Comparison of ENCODE assay signal across 21 cellular contexts in the genomic region with DNA sequence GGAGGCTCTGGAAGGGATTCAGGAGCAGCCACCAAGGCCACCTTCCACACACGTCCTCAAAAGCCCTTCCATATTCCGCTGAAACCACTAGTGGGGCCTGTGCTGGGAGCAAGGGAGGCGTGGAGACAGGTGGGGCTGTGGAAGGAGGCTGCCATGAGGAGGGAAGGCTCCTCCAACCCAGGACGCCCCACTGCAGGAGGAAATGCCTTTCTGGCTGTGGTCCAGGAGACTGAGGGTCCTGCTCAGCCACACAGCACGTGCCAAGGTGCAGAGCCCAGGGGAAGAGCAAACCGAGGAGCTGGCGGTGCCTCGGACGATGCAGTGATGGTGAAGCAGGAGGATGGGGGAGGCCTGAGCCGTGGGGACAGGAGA. TPM values are rescaled to one million over a fixed set of nuclear protein-coding genes. Genes with fewer than 3 reads are reported as not detected.
A peak's percentile ranks its signal among the peaks of the same experiment; 100 is the strongest.
DNase-seq lines count a peak whose midpoint lies in the region; TF ChIP-seq lines count a peak whose summit lies in the region.
"Had no signal": no experiment of that assay in that cellular context is flagged by ENCODE, and none has a peak within 500 bp of the region (broad histone marks: within the 10 kb centered on the region; RNA-seq: fewer than 3 reads in every experiment).

No MANE protein-coding gene starts in this region.

- H2BK15ac ChIP-seq in H9 (ENCODE audit: low read depth, low read length), result no peak overlapping the region

- no peaks in the 10 kb centered on the region for H3K36me3 ChIP-seq in BE2C
- H3K36me3 ChIP-seq in spleen, result peaks cover 0 to 1% (median 0%) of the 10 kb centered on the region in 6 donors
- H3K36me3 ChIP-seq: BLaER1, SJSA1 had no signal

- H3K4me1 ChIP-seq in BE2C (no peaks in the 10 kb centered on the region), H9 (ENCODE audit: insufficient read depth, low read length) (no peaks in the 10 kb centered on the region), spleen (peaks cover 0 to 42% (median 0%) of the 10 kb centered on the region in 6 donors)
- H3K4me1 ChIP-seq: Caco-2, SJSA1 had no signal

- H3K27me3 ChIP-seq in BE2C (no peaks in the 10 kb centered on the region), H9 (ENCODE audit: insufficient read depth, low read length) (no peaks in the 10 kb centered on the region), spleen (replicated peaks in 1 of 7) (peaks cover 0 to 9% (median 0%) of the 10 kb centered on the region in 7 donors)
- H3K27me3 ChIP-seq: BLaER1, SJSA1 had no signal

- no CpG with 5 or more reads among the region's 10 CpGs for WGBS in H9 (ENCODE audit: extremely low coverage, insufficient read length, low lambda C conversion rate)
- WGBS in spleen, 5 donors, result 66 to 80% (median 73%) methylated on average over 8 to 10 of the region's 10 CpGs

- no peak overlapping the region for H3K4me3 ChIP-seq in BE2C (ENCODE audit: low read depth, low read length)
- no peak overlapping the region for H3K4me3 ChIP-seq in spleen
- H3K4me3 ChIP-seq in foreskin fibroblast (ENCODE audit: low read depth in 1 of 2, low read length in 2 of 2), result no peak overlapping the region
- H3K4me3 ChIP-seq: BLaER1, GM23338, SJSA1 had no signal

- 0 out of 4 replicates have a peak, but pooled peaks cover 0 to 3% of the 10 kb centered on the region in 2 experiments for H3K4me1 Mint-ChIP-seq in H9
- peaks cover 70% of the 10 kb centered on the region for H3K4me1 Mint-ChIP-seq in nephron progenitor cell
- H3K4me1 Mint-ChIP-seq in activated T-helper 2 cell treated with anti-CD3 and anti-CD28 coated beads, Interferon-gamma antibody, Interleukin-2, Interleukin-4, amounts not matched to agents 10 μg/mL and 5 μg/mL and 100 μg/mL, durations not matched to agents 14 hours and 24 hours and 36 hours (ENCODE audit: low read depth), result no peaks in the 10 kb centered on the region
- H3K4me1 Mint-ChIP-seq: GM23338 had no signal

- no peak overlapping the region; the same call in 1 of the 2 replicates for H3K14ac ChIP-seq in H9 (ENCODE audit: insufficient read depth, low read length)

- peaks cover 14 to 15% of the 10 kb centered on the region in 2 experiments; a peak in 4 of 5 replicates for H3K9me3 Mint-ChIP-seq in H9
- peaks cover 33% of the 10 kb centered on the region for H3K9me3 Mint-ChIP-seq in nephron progenitor cell
- H3K9me3 Mint-ChIP-seq in activated T-helper 2 cell treated with anti-CD3 and anti-CD28 coated beads, Interferon-gamma antibody, Interleukin-2, Interleukin-4, amounts not matched to agents 10 μg/mL and 5 μg/mL and 100 μg/mL, durations not matched to agents 14 hours and 24 hours and 36 hours, result no peaks in the 10 kb centered on the region
- H3K9me3 Mint-ChIP-seq: CD4-positive, alpha-beta T cell had no signal

- H2BK120ac ChIP-seq in H9 (ENCODE audit: low read depth, low read length, poor library complexity, severe bottlenecking), result no peak overlapping the region

- peak overlapping the region; percentile 25 for H3K18ac ChIP-seq in H9 (ENCODE audit: insufficient read length, low read depth, low read length)

- H3K4me3 Mint-ChIP-seq in H9, result no peak overlapping the region
- H3K4me3 Mint-ChIP-seq in nephron progenitor cell, result no peak overlapping the region
- no peak overlapping the region for H3K4me3 Mint-ChIP-seq in activated T-helper 2 cell treated with anti-CD3 and anti-CD28 coated beads, Interferon-gamma antibody, Interleukin-2, Interleukin-4, amounts not matched to agents 10 μg/mL and 5 μg/mL and 100 μg/mL, durations not matched to agents 14 hours and 24 hours and 36 hours (ENCODE audit: low read depth)
- H3K4me3 Mint-ChIP-seq: CD4-positive, alpha-beta T cell; GM23338 had no signal

- no peak for TF ChIP-seq CTCF in BE2C (IDR thresholded peaks at IDR 0.05; ENCODE audit: low read depth, low read length)
- TF ChIP-seq CTCF in H9 (conservative IDR thresholded peaks at IDR 0.05), result no peak
- no peak for TF ChIP-seq CTCF in nephron progenitor cell (IDR thresholded peaks at IDR 0.05)
- no peak for TF ChIP-seq CTCF in spleen (IDR thresholded peaks at IDR 0.05 in 8 of 11, conservative IDR thresholded peaks at IDR 0.05 in 3 of 11)
- no peak for TF ChIP-seq CTCF in foreskin fibroblast (IDR thresholded peaks at IDR 0.05; ENCODE audit: low read depth, low read length)

- 0 out of 7 replicates have a peak, but pooled peaks cover 0 to 8% (median 2%) of the 10 kb centered on the region in 3 experiments for H3K36me3 Mint-ChIP-seq in H9 (ENCODE audit: insufficient read depth in 1 of 3, low read depth in 3 of 3)
- H3K36me3 Mint-ChIP-seq in nephron progenitor cell (ENCODE audit: low read depth), result peaks cover 20% of the 10 kb centered on the region
- H3K36me3 Mint-ChIP-seq in activated T-helper 2 cell treated with anti-CD3 and anti-CD28 coated beads, Interferon-gamma antibody, Interleukin-2, Interleukin-4, amounts not matched to agents 10 μg/mL and 5 μg/mL and 100 μg/mL, durations not matched to agents 14 hours and 24 hours and 36 hours (ENCODE audit: low read depth), result no peaks in the 10 kb centered on the region

- H2BK12ac ChIP-seq in H9 (ENCODE audit: insufficient read length, low read depth, low read length), result no peak overlapping the region

- H4K91ac ChIP-seq in H9 (ENCODE audit: insufficient read length, low read depth, low read length), result no peak overlapping the region

- TF ChIP-seq POLR2A in spleen (IDR thresholded peaks at IDR 0.05), result no peak

- H4K20me1 ChIP-seq in H9 (ENCODE audit: control insufficient read depth, insufficient read depth, insufficient read length), result no peaks in the 10 kb centered on the region
- H4K20me1 ChIP-seq: BLaER1 had no signal

- H3T11ph ChIP-seq in H9 (ENCODE audit: low read length), result no peak overlapping the region

- no peak overlapping the region for H3K56ac ChIP-seq in H9 (ENCODE audit: insufficient read length, low read depth, low read length)

- H2AK5ac ChIP-seq in H9 (ENCODE audit: insufficient read length, low read length), result no peak overlapping the region

- peaks cover 2% of the 10 kb centered on the region; the same call in 1 of the 2 replicates for H3K27me3 Mint-ChIP-seq in H9 (ENCODE audit: low read depth)
- H3K27me3 Mint-ChIP-seq in nephron progenitor cell (ENCODE audit: low read depth, poor library complexity), result peaks cover 4% of the 10 kb centered on the region
- H3K27me3 Mint-ChIP-seq in activated T-helper 2 cell treated with anti-CD3 and anti-CD28 coated beads, Interferon-gamma antibody, Interleukin-2, Interleukin-4, amounts not matched to agents 10 μg/mL and 5 μg/mL and 100 μg/mL, durations not matched to agents 14 hours and 24 hours and 36 hours (ENCODE audit: low read depth), result no peaks in the 10 kb centered on the region
- H3K27me3 Mint-ChIP-seq: CD4-positive, alpha-beta T cell had no signal

- H2AFZ ChIP-seq in H9 (ENCODE audit: low read length), result no peak overlapping the region
- H2AFZ ChIP-seq: GM23338 had no signal

- H3K9me3 ChIP-seq in BE2C, result no peaks in the 10 kb centered on the region
- H3K9me3 ChIP-seq in H9 (ENCODE audit: control insufficient read depth, low read depth, low read length), result no peaks in the 10 kb centered on the region
- H3K9me3 ChIP-seq in spleen, result peaks cover 0 to 14% (median 10%) of the 10 kb centered on the region in 8 donors
- H3K9me3 ChIP-seq: BLaER1, Caco-2 had no signal

- H3K27ac ChIP-seq in H9 (ENCODE audit: insufficient read length, low read depth, low read length) (no peak overlapping the region), spleen (no peak overlapping the region)
- H3K27ac ChIP-seq: BLaER1, KMS-11, SJSA1 had no signal

- H3K23ac ChIP-seq in H9 (ENCODE audit: insufficient read length, low read depth, low read length), result no peak overlapping the region

- H3K27ac Mint-ChIP-seq in H9, result no peak overlapping the region
- H3K27ac Mint-ChIP-seq in nephron progenitor cell, result peak overlapping the region; percentile 42
- no peak overlapping the region for H3K27ac Mint-ChIP-seq in activated T-helper 2 cell treated with anti-CD3 and anti-CD28 coated beads, Interferon-gamma antibody, Interleukin-2, Interleukin-4, amounts not matched to agents 10 μg/mL and 5 μg/mL and 100 μg/mL, durations not matched to agents 14 hours and 24 hours and 36 hours
- H3K27ac Mint-ChIP-seq: CD4-positive, alpha-beta T cell; GM23338 had no signal

- no peak overlapping the region for H2BK5ac ChIP-seq in H9 (ENCODE audit: insufficient read length, low read length)

- no peak overlapping the region for H3K4ac ChIP-seq in H9 (ENCODE audit: low read depth, low read length)

- intact Hi-C loops in spleen (cut with DNase I; ENCODE audit: low total_unique reads), result no loop called here
- intact Hi-C loops in activated T-helper 2 cell treated with anti-CD3 and anti-CD28 coated beads, Interferon-gamma antibody, Interleukin-2, Interleukin-4, amounts not matched to agents 10 μg/mL and 5 μg/mL and 100 μg/mL, durations not matched to agents 14 hours and 24 hours and 36 hours (cut with micrococcal nuclease), result no loop called here

- H3K23me2 ChIP-seq in H9 (ENCODE audit: insufficient read length, low read depth, low read length, poor library complexity, severe bottlenecking), result no peaks in the 10 kb centered on the region

- H4K5ac ChIP-seq in H9 (ENCODE audit: insufficient read length, low read depth, low read length), result no peak overlapping the region

- no peak overlapping the region for H2BK20ac ChIP-seq in H9 (ENCODE audit: low read depth, low read length, poor library complexity, severe bottlenecking)

- no peak overlapping the region for H3K4me2 ChIP-seq in H9 (ENCODE audit: insufficient read depth, insufficient read length, low read length)
- H3K4me2 ChIP-seq: BLaER1, GM23338, KMS-11 had no signal

- H3K79me2 ChIP-seq in H9 (ENCODE audit: insufficient read depth, low read length), result no peaks in the 10 kb centered on the region

- H3K9ac ChIP-seq in H9 (ENCODE audit: extremely low read depth, insufficient read length, low read length), result no peak overlapping the region
- H3K9ac ChIP-seq: BLaER1, KMS-11 had no signal

- DNase-seq in BE2C (peak; percentile 3), H9 (no peak), nephron progenitor cell (no peak), spleen (peak; percentile 58), foreskin fibroblast (no peak), NCI-H1694 (lab: John Stamatoyannopoulos, UW) (no peak)
- no peak for DNase-seq in activated T-helper 2 cell treated with anti-CD3 and anti-CD28 coated beads, Interferon-gamma antibody, Interleukin-2, Interleukin-4, amounts not matched to agents 10 μg/mL and 5 μg/mL and 100 μg/mL, durations not matched to agents 14 hours and 24 hours and 36 hours (ENCODE audit: low spot score)
- DNase-seq: CD4-positive, alpha-beta T cell; DMS153; EL; GF-D8; NCI-H1105; NCI-H2081 treated with DMSO at 0.1 percent for 48 hours; NCI-H2171 treated with DMSO at 0.1 percent for 48 hours; NCI-H524 treated with DMSO at 0.1 percent for 48 hours; NCI-H82 had no signal

- no peaks in the 10 kb centered on the region for H3K79me1 ChIP-seq in H9 (ENCODE audit: insufficient read depth, low read depth, low read length, poor library complexity, severe bottlenecking)

- H4K8ac ChIP-seq in H9 (replicated peaks; ENCODE audit: insufficient read length, low read depth, low read length), result no peak overlapping the region

RNA-seq across cellular contexts. Expression of gene ADAMTS2, which starts 49.5 kb away (rescaled TPM):
- 0.49 TPM for polyA plus RNA-seq in BE2C (2012; ENCODE audit: insufficient read depth, insufficient read length, low read depth)
- total RNA-seq in H9 (2021) (5.4 and 5.9 TPM in 2 replicates), spleen (100 to 1,000 TPM in 1 of 7 donors, 10 to 100 TPM in 6; 44.0 to 101 (median 64.5) TPM)
- 10 to 100 TPM in 1 of 3 donors, 1 to 10 TPM in 2; 4.0 to 16.8 (median 4.4) TPM for polyA plus RNA-seq in spleen
- total RNA-seq in activated T-helper 2 cell treated with anti-CD3 and anti-CD28 coated beads, Interferon-gamma antibody, Interleukin-2, Interleukin-4, amounts not matched to agents 10 μg/mL and 5 μg/mL and 100 μg/mL, durations not matched to agents 14 hours and 24 hours and 36 hours, result not detected in 2 replicates
- total RNA-seq: CD4-positive, alpha-beta T cell had no signal

Comparison
In these comparisons a context has a peak if more than half of its experiments do, and no peak if none do; other contexts are left out.
1. DNase-seq: peak in BE2C (single experiment) and spleen (single experiment); none in H9 (single experiment), nephron progenitor cell (single experiment), foreskin fibroblast (0 of 2), activated T-helper 2 cell treated with anti-CD3 and anti-CD28 coated beads, Interferon-gamma antibody, Interleukin-2, Interleukin-4, amounts not matched to agents 10 μg/mL and 5 μg/mL and 100 μg/mL, durations not matched to agents 14 hours and 24 hours and 36 hours (single experiment) and NCI-H1694 (single experiment).